ENCODE assay signal across 24 cellular contexts in the genomic region with DNA sequence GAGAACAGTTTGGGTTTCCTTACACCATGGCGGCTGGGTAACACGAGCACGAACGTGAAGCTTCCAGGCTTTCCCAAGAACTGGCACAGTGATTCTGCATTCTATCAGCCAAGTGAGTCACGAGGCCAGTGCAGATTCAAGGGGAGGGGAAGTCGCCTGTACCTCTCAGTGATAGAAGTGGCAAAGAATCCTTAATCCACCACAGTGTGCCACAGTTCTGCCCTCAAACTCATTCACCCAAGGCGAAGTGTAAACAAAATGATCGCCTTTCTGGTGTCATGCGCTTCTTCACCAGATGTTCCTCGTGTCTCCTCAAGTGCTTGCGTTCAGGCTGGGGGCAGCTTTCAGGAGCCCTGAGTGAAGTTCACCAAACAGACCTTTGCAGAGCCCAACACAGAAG. TPM values are rescaled to one million over a fixed set of nuclear protein-coding genes. Genes with fewer than 3 reads are reported as not detected.
DNase-seq lines count a peak whose midpoint lies in the region; ATAC-seq and TF ChIP-seq lines count a peak whose summit lies in the region.
"Had no signal": no experiment of that assay in that cellular context is flagged by ENCODE, and none has a peak within 500 bp of the region (broad histone marks: within the 10 kb centered on the region; RNA-seq: fewer than 3 reads in every experiment).

No MANE protein-coding gene starts in this region.

- peaks cover 8% of the 10 kb centered on the region for H3K9me3 Mint-ChIP-seq in endodermal cell
- no peaks in the 10 kb centered on the region for H3K9me3 Mint-ChIP-seq in stimulated activated effector memory CD8-positive, alpha-beta T cell treated with anti-CD3 and anti-CD28 coated beads, Interleukin-12 subunit alpha, Interleukin-12 subunit beta, amount 100 ng/mL, for 72 hours
- H3K9me3 Mint-ChIP-seq: CD8-positive, alpha-beta T cell; T-cell had no signal

- 91 to 94% methylated on average over 10 to 11 of the region's 11 CpGs for WGBS in endodermal cell (ENCODE audit: insufficient coverage in 1 of 2, insufficient read length in 1 of 2), 2 experiments

- no peaks in the 10 kb centered on the region for H3K27me3 ChIP-seq in endodermal cell (ENCODE audit: control insufficient read depth, insufficient read depth, low read length, poor library complexity, severe bottlenecking)

- H3K4me1 ChIP-seq in endodermal cell (ENCODE audit: control insufficient read depth, insufficient read depth, low read length) = no peaks in the 10 kb centered on the region

- no peak overlapping the region for H3K27ac ChIP-seq in endodermal cell (ENCODE audit: low read depth, low read length)
- H3K27ac ChIP-seq: HL-60, RWPE1 had no signal

- DNase-seq in DMS53 (lab: John Stamatoyannopoulos, UW) = peak; percentile 68
- peak; percentile 28 for DNase-seq in Daoy (ENCODE audit: low read depth)
- DNase-seq in NCI-H524 treated with DMSO at 0.1 percent for 48 hours (lab: John Stamatoyannopoulos, UW) = peak; percentile 79
- peak; percentile 46 for DNase-seq in kidney tubule cell (ENCODE audit: low spot score)
- DNase-seq in endodermal cell = no peak
- no peak for DNase-seq in DMS79 (lab: John Stamatoyannopoulos, UW)
- no peak for DNase-seq in stimulated activated effector memory CD8-positive, alpha-beta T cell treated with anti-CD3 and anti-CD28 coated beads, Interleukin-12 subunit alpha, Interleukin-12 subunit beta, amount 100 ng/mL, for 72 hours (ENCODE audit: low spot score in 2 of 2)
- DNase-seq: C1 segment of cervical spinal cord; Calu3; CD8-positive, alpha-beta T cell; GOT3; NCI-H1092; NCI-H1436; NCI-H1930; NCI-H2107; NCI-H226; NCI-H526 treated with DMSO at 0.1 percent for 48 hours; SHP77; T-cell had no signal

- ATAC-seq in stimulated activated effector memory CD8-positive, alpha-beta T cell treated with anti-CD3 and anti-CD28 coated beads, Interleukin-12 subunit alpha, Interleukin-12 subunit beta, amount 100 ng/mL, for 72 hours = no peak
- ATAC-seq: CD8-positive, alpha-beta T cell; HCT116; T-cell had no signal

- H3K36me3 ChIP-seq in endodermal cell (ENCODE audit: control insufficient read depth, insufficient read depth, low read length) = no peaks in the 10 kb centered on the region

- H3K9ac ChIP-seq in endodermal cell (ENCODE audit: extremely low read depth, low read length, poor library complexity, severe bottlenecking) = no peak overlapping the region

- no peaks in the 10 kb centered on the region for H3K9me3 ChIP-seq in endodermal cell (ENCODE audit: control insufficient read depth, low read length)

- no peak overlapping the region for H3K4me3 ChIP-seq in endodermal cell (ENCODE audit: low read length)

- no peaks in the 10 kb centered on the region for H3K36me3 Mint-ChIP-seq in endodermal cell (ENCODE audit: low read depth)
- no peaks in the 10 kb centered on the region for H3K36me3 Mint-ChIP-seq in stimulated activated effector memory CD8-positive, alpha-beta T cell treated with anti-CD3 and anti-CD28 coated beads, Interleukin-12 subunit alpha, Interleukin-12 subunit beta, amount 100 ng/mL, for 72 hours
- H3K36me3 Mint-ChIP-seq: CD8-positive, alpha-beta T cell; T-cell had no signal

- H3K4me1 Mint-ChIP-seq in endodermal cell = no peaks in the 10 kb centered on the region
- H3K4me1 Mint-ChIP-seq in stimulated activated effector memory CD8-positive, alpha-beta T cell treated with anti-CD3 and anti-CD28 coated beads, Interleukin-12 subunit alpha, Interleukin-12 subunit beta, amount 100 ng/mL, for 72 hours = no peaks in the 10 kb centered on the region
- H3K4me1 Mint-ChIP-seq: T-cell had no signal

- H3K27me3 Mint-ChIP-seq in endodermal cell (ENCODE audit: insufficient read depth) = peaks cover 11% of the 10 kb centered on the region

- no peak overlapping the region for H3K4me3 Mint-ChIP-seq in endodermal cell
- no peak overlapping the region for H3K4me3 Mint-ChIP-seq in stimulated activated effector memory CD8-positive, alpha-beta T cell treated with anti-CD3 and anti-CD28 coated beads, Interleukin-12 subunit alpha, Interleukin-12 subunit beta, amount 100 ng/mL, for 72 hours
- H3K4me3 Mint-ChIP-seq: CD8-positive, alpha-beta T cell; T-cell had no signal

- H3K27ac Mint-ChIP-seq in endodermal cell = no peak overlapping the region
- H3K27ac Mint-ChIP-seq in stimulated activated effector memory CD8-positive, alpha-beta T cell treated with anti-CD3 and anti-CD28 coated beads, Interleukin-12 subunit alpha, Interleukin-12 subunit beta, amount 100 ng/mL, for 72 hours = no peak overlapping the region
- H3K27ac Mint-ChIP-seq: CD8-positive, alpha-beta T cell; T-cell had no signal

- TF ChIP-seq CTCF in endodermal cell (conservative IDR thresholded peaks at IDR 0.05) = no peak

RNA-seq across cellular contexts. Expression of gene AMER2, which starts 24.9 kb away (rescaled TPM):
- total RNA-seq in Daoy (2014; rRNA removed; shearing (Covaris generic)) = 0.40 TPM in 1 of 2 replicates, not detected in the other
- total RNA-seq in endodermal cell = under 1 TPM; 0.02 to 0.07 TPM
- 14.6 TPM for polyA plus RNA-seq in endodermal cell (2013, experiment 1 of 2)
- polyA plus RNA-seq in endodermal cell (2013, experiment 2 of 2) = 11.1 TPM
- total RNA-seq: Calu3; CD8-positive, alpha-beta T cell; SK-MEL-5; T-helper 2 cell treated with Interferon-gamma antibody and Interleukin-4, amounts not matched to agents 100 ng/mL and 5 ng/mL, for 36 hours had no signal

Comparison
In these comparisons a context has a peak if more than half of its experiments do, and no peak if none do; other contexts are left out.
1. DNase-seq: peak in DMS53 (single experiment), Daoy (single experiment), NCI-H524 treated with DMSO at 0.1 percent for 48 hours (single experiment) and kidney tubule cell (single experiment); none in endodermal cell (single experiment), DMS79 (single experiment) and stimulated activated effector memory CD8-positive, alpha-beta T cell treated with anti-CD3 and anti-CD28 coated beads, Interleukin-12 subunit alpha, Interleukin-12 subunit beta, amount 100 ng/mL, for 72 hours (0 of 2).